Comparison of ENCODE assay signal across 8 cellular contexts in the genomic region with DNA sequence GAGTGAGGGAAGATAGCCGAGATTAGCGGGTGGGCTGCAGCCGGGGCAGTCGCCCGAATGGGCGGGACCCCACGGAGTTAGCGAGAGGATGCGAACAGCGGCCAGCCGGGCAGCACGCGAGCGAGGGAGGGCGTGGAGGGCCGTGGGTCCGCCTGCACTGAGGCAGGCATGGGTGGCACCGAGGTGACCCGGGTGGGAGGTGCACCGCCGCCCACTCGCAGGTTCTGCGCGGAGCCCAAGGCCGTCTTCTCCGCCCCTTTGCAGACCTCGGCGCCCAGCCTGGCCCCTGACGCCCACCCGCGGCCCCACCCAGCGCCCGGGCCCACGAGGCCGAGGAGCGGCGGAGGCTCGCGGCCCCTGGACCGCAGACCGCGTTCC. TPM values are rescaled to one million over a fixed set of nuclear protein-coding genes. Genes with fewer than 3 reads are reported as not detected.
DNase-seq lines count a peak whose midpoint lies in the region; ATAC-seq and TF ChIP-seq lines count a peak whose summit lies in the region.
"Not testable (repeated sequence)": the region's sequence is repeated elsewhere in the genome, so short reads cannot be mapped to it uniquely, and the experiment has no call there.

No MANE protein-coding gene starts in this region.

- H3K4me1 Mint-ChIP-seq in activated T-helper 17 cell treated with anti-CD3 and anti-CD28 coated beads, Interleukin-2, amount 50 U/mL, for 72 hours; stimulated activated naive B cell treated with anti-CD40 and anti-IgM and Interleukin-4, amounts not matched to agents 10 μg/mL and 1 μg/mL and 100 μg/mL, for 72 hours: not testable (repeated sequence)

- intact Hi-C loops in left lung (cut with DNase I) = not testable (repeated sequence)

- H3K4me1 ChIP-seq in left lung = not testable (repeated sequence)

- not testable (repeated sequence) for DNase-seq in left lung; stimulated activated naive B cell treated with anti-CD40 and anti-IgM and Interleukin-4, amounts not matched to agents 10 μg/mL and 1 μg/mL and 100 μg/mL, for 72 hours

- H3K36me3 ChIP-seq in left lung = not testable (repeated sequence)

- not testable (repeated sequence) for H3K27ac ChIP-seq in left lung

- ATAC-seq in GM18502 (IDR thresholded peaks at IDR 0.05; ENCODE audit: poor library complexity, unreplicated experiment) (peak; percentile 27), GM19438 (IDR thresholded peaks at IDR 0.05; ENCODE audit: low read depth, unreplicated experiment) (peak; percentile 55), HG02610 (IDR thresholded peaks at IDR 0.05; ENCODE audit: unreplicated experiment) (peak; percentile 9), HG03066 (IDR thresholded peaks at IDR 0.05; ENCODE audit: low read depth, unreplicated experiment) (peak; percentile 6), HG03558 (IDR thresholded peaks at IDR 0.05; ENCODE audit: extremely low read depth, unreplicated experiment) (peak; percentile 14), left lung (peak; percentile 33)
- ATAC-seq in activated T-helper 17 cell treated with anti-CD3 and anti-CD28 coated beads, Interleukin-2, amount 50 U/mL, for 72 hours (replicated peaks) = peak; percentile 50
- peak; percentile 38 to 41 for ATAC-seq in stimulated activated naive B cell treated with anti-CD40 and anti-IgM and Interleukin-4, amounts not matched to agents 10 μg/mL and 1 μg/mL and 100 μg/mL, for 72 hours (replicated peaks)

- H3K27me3 Mint-ChIP-seq in activated T-helper 17 cell treated with anti-CD3 and anti-CD28 coated beads, Interleukin-2, amount 50 U/mL, for 72 hours; stimulated activated naive B cell treated with anti-CD40 and anti-IgM and Interleukin-4, amounts not matched to agents 10 μg/mL and 1 μg/mL and 100 μg/mL, for 72 hours: not testable (repeated sequence)

- not testable (repeated sequence) for H3K9me3 Mint-ChIP-seq in activated T-helper 17 cell treated with anti-CD3 and anti-CD28 coated beads, Interleukin-2, amount 50 U/mL, for 72 hours; stimulated activated naive B cell treated with anti-CD40 and anti-IgM and Interleukin-4, amounts not matched to agents 10 μg/mL and 1 μg/mL and 100 μg/mL, for 72 hours

- not testable (repeated sequence) for H3K27me3 ChIP-seq in left lung

- H3K4me3 ChIP-seq in left lung = not testable (repeated sequence)

- H3K36me3 Mint-ChIP-seq in activated T-helper 17 cell treated with anti-CD3 and anti-CD28 coated beads, Interleukin-2, amount 50 U/mL, for 72 hours (ENCODE audit: low read depth); stimulated activated naive B cell treated with anti-CD40 and anti-IgM and Interleukin-4, amounts not matched to agents 10 μg/mL and 1 μg/mL and 100 μg/mL, for 72 hours: not testable (repeated sequence)

- not testable (repeated sequence) for H3K9me3 ChIP-seq in left lung

- not testable (repeated sequence) for H3K4me3 Mint-ChIP-seq in activated T-helper 17 cell treated with anti-CD3 and anti-CD28 coated beads, Interleukin-2, amount 50 U/mL, for 72 hours; stimulated activated naive B cell treated with anti-CD40 and anti-IgM and Interleukin-4, amounts not matched to agents 10 μg/mL and 1 μg/mL and 100 μg/mL, for 72 hours

- not testable (repeated sequence) for H3K27ac Mint-ChIP-seq in activated T-helper 17 cell treated with anti-CD3 and anti-CD28 coated beads, Interleukin-2, amount 50 U/mL, for 72 hours; stimulated activated naive B cell treated with anti-CD40 and anti-IgM and Interleukin-4, amounts not matched to agents 10 μg/mL and 1 μg/mL and 100 μg/mL, for 72 hours

- TF ChIP-seq CTCF in left lung (IDR thresholded peaks at IDR 0.05) = not testable (repeated sequence)

RNA-seq across cellular contexts. Expression of a gene that starts 48.9 kb away (rescaled TPM):
- 10 to 100 TPM; 53.0 to 96.2 TPM for total RNA-seq in activated T-helper 17 cell treated with anti-CD3 and anti-CD28 coated beads, Interleukin-2, amount 50 U/mL, for 72 hours
- total RNA-seq in left lung = 10 to 100 TPM; 17.0 to 17.8 TPM
